ENCODE assay signal across 12 cellular contexts in genomic region chr19:5345895-5346386, GRCh38. TPM values are rescaled to one million over a fixed set of nuclear protein-coding genes. Genes with fewer than 3 reads are reported as not detected.
A peak's percentile ranks its signal among the peaks of the same experiment; 100 is the strongest.
DNase-seq lines count a peak whose midpoint lies in the region; ATAC-seq and TF ChIP-seq lines count a peak whose summit lies in the region.
"Had no signal": no experiment of that assay in that cellular context is flagged by ENCODE, and none has a peak within 500 bp of the region (broad histone marks: within the 10 kb centered on the region; RNA-seq: fewer than 3 reads in every experiment).

No MANE protein-coding gene starts in this region.

- peaks cover 17% of the 10 kb centered on the region for H3K4me1 ChIP-seq in PC-3 (ENCODE audit: insufficient read depth, low read length)
- peaks cover 2% of the 10 kb centered on the region; the same call in 1 of the 2 replicates for H3K4me1 ChIP-seq in HAP-1
- H3K4me1 ChIP-seq: colonic mucosa had no signal

- no peak overlapping the region for H3K9ac ChIP-seq in PC-3 (ENCODE audit: low read length)

- DNase-seq in H4 (ENCODE audit: low spot score), result peak; percentile 76
- DNase-seq in PC-3, result peak; percentile 73
- peak; percentile 80 for DNase-seq in choroid plexus epithelial cell (ENCODE audit: low read depth)
- DNase-seq in renal cortical epithelial cell (ENCODE audit: low read depth), result peak; percentile 28
- DNase-seq in HAP-1 (ENCODE audit: low spot score in 2 of 2), result no peak
- no peak for DNase-seq in middle frontal gyrus (ENCODE audit: extremely low spot score, low spot score)
- DNase-seq: activated CD8-positive, alpha-beta memory T cell treated with anti-CD3 and anti-CD28 coated beads, Interleukin-2, amount 50 U/mL, for 48 hours; colonic mucosa; NCI-H345 had no signal

- no TSS peak for BruUV-seq in PC-3 (replicated peaks; lab: Mats Ljungman, UMichigan)

- H3K27me3 ChIP-seq in PC-3 (ENCODE audit: low read length) (no peaks in the 10 kb centered on the region), HAP-1 (ENCODE audit: low read depth) (peaks cover 4% of the 10 kb centered on the region)
- H3K27me3 ChIP-seq: colonic mucosa had no signal

- H3K9me2 ChIP-seq in PC-3 (replicated peaks; ENCODE audit: low read length), result no peaks in the 10 kb centered on the region

- no peak overlapping the region for H3K27ac ChIP-seq in PC-3 (ENCODE audit: low read length)
- H3K27ac ChIP-seq: colonic mucosa had no signal

- intact Hi-C loops in PC-3 (cut with micrococcal nuclease), result no loop called here

- in situ Hi-C loops in HAP-1 (cut with MboI; ENCODE audit: low sequenced_read_pairs), result no loop called here

- H3K9me3 ChIP-seq in PC-3 (ENCODE audit: low read length) (peaks cover 7% of the 10 kb centered on the region; the same call in 1 of the 2 replicates), HAP-1 (peaks cover 12% of the 10 kb centered on the region; the same call in 1 of the 2 replicates)
- H3K9me3 ChIP-seq: colonic mucosa had no signal

- POLR2A ChIA-PET in PC-3 (lab: Charles Lee; ENCODE audit: unreplicated experiment), result no interaction called here

- no peaks in the 10 kb centered on the region for H3F3A ChIP-seq in PC-3 (ENCODE audit: low read length, unreplicated experiment)

- peak overlapping the region; percentile 12 for H3K4me2 ChIP-seq in PC-3 (ENCODE audit: low read length)

- H3K4me3 ChIP-seq in PC-3 (ENCODE audit: low read length), result no peak overlapping the region
- H3K4me3 ChIP-seq in choroid plexus epithelial cell (ENCODE audit: low read depth, low read length), result no peak overlapping the region
- no peak overlapping the region for H3K4me3 ChIP-seq in HAP-1
- H3K4me3 ChIP-seq: colonic mucosa had no signal

- ATAC-seq in PC-3 (peak; percentile 51), GM18517 (IDR thresholded peaks at IDR 0.05; ENCODE audit: unreplicated experiment) (no peak), HG02852 (IDR thresholded peaks at IDR 0.05; ENCODE audit: unreplicated experiment) (no peak)

- CTCF ChIA-PET in PC-3 (lab: Charles Lee), result no interaction called here

- peak overlapping the region; percentile 8; the same call in 1 of the 2 replicates for H2AFZ ChIP-seq in PC-3 (ENCODE audit: low read length)

- H4K20me1 ChIP-seq in PC-3 (ENCODE audit: low read length), result no peaks in the 10 kb centered on the region

- TF ChIP-seq CTCF in PC-3 (conservative IDR thresholded peaks at IDR 0.05; ENCODE audit: low read depth, low read length) (no peak), choroid plexus epithelial cell (conservative IDR thresholded peaks at IDR 0.05; ENCODE audit: low read depth, low read length) (no peak)

- H3K79me2 ChIP-seq in PC-3 (ENCODE audit: low read length), result no peaks in the 10 kb centered on the region

- H3K36me3 ChIP-seq in PC-3 (ENCODE audit: low read depth, low read length) (no peaks in the 10 kb centered on the region), HAP-1 (replicated peaks) (no peaks in the 10 kb centered on the region)
- H3K36me3 ChIP-seq: colonic mucosa had no signal

RNA-seq across cellular contexts. Expression of gene PTPRS, which starts 5.3 kb away (rescaled TPM):
- 47.4 and 63.8 TPM in 2 replicates for total RNA-seq in H4 (2014; rRNA removed; shearing (Covaris generic))
- total RNA-seq in PC-3 (2014; rRNA removed), result 106 and 134 TPM in 2 replicates
- 10.1 and 119 TPM in 2 replicates for total RNA-seq in renal cortical epithelial cell
- total RNA-seq: T-helper 1 cell treated with Interleukin-12 subunit alpha and Interleukin-12 subunit beta and Interleukin-4 antibody, amounts not matched to agents 30 ng/mL and 1 ng/mL, for 36 hours had no signal

Comparison
In these comparisons a context has a peak if more than half of its experiments do, and no peak if none do; other contexts are left out.
1. DNase-seq: peak in H4 (single experiment), PC-3 (single experiment), choroid plexus epithelial cell (single experiment) and renal cortical epithelial cell (single experiment); none in HAP-1 (0 of 2) and middle frontal gyrus (single experiment).